ENCODE assay signal across 1 cellular context in the genomic region with DNA sequence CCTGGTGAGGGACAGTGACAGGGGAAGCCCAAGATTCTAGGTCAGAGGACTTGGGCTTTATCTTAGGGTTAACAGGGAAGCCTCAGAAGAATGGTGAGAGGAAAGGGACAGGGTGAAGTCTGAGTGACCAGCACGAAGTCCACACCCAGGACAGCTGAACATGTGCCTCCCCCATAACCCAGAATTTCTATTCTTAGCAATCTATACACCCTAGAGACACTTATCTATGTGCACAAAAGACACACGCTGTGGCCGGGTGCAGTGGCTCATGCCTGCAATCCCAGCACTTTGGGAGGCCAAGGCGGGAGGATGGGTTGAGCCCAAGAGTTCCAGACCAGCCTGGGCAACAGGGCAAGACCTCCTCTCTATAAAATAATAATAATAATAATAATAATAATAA.
TF ChIP-seq lines count a peak whose summit lies in the region.

No MANE protein-coding gene starts in this region.

TF ChIP-seq in K562, 482 proteins besides CTCF, POLR2A, EP300 and RAD21 (continues in another document):
- no peak for TF ChIP-seq HDAC2 (IDR thresholded peaks at IDR 0.05)
- TF ChIP-seq MCM5 (IDR thresholded peaks at IDR 0.05; ENCODE audit: low read depth): no peak
- TF ChIP-seq, protein P1, sequence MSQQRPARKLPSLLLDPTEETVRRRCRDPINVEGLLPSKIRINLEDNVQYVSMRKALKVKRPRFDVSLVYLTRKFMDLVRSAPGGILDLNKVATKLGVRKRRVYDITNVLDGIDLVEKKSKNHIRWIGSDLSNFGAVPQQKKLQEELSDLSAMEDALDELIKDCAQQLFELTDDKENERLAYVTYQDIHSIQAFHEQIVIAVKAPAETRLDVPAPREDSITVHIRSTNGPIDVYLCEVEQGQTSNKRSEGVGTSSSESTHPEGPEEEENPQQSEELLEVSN (IDR thresholded peaks at IDR 0.05; ENCODE audit: borderline replicate concordance in 1 of 2, extremely low read depth in 1 of 2, insufficient read depth in 1 of 2, insufficient read length in 1 of 2, low read depth in 1 of 2, low read length in 1 of 2, poor library complexity in 1 of 2, severe bottlenecking in 1 of 2): peak in 1 of 2 experiments; percentile 34
- TF ChIP-seq SMARCE1 (IDR thresholded peaks at IDR 0.05): no peak
- TF ChIP-seq, protein P2, sequence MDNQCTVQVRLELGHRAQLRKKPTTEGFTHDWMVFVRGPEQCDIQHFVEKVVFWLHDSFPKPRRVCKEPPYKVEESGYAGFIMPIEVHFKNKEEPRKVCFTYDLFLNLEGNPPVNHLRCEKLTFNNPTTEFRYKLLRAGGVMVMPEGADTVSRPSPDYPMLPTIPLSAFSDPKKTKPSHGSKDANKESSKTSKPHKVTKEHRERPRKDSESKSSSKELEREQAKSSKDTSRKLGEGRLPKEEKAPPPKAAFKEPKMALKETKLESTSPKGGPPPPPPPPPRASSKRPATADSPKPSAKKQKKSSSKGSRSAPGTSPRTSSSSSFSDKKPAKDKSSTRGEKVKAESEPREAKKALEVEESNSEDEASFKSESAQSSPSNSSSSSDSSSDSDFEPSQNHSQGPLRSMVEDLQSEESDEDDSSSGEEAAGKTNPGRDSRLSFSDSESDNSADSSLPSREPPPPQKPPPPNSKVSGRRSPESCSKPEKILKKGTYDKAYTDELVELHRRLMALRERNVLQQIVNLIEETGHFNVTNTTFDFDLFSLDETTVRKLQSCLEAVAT (IDR thresholded peaks at IDR 0.05): no peak
- no peak for TF ChIP-seq ZNF174 (CRISPR knock-in tag; IDR thresholded peaks at IDR 0.05)
- TF ChIP-seq, protein P3, sequence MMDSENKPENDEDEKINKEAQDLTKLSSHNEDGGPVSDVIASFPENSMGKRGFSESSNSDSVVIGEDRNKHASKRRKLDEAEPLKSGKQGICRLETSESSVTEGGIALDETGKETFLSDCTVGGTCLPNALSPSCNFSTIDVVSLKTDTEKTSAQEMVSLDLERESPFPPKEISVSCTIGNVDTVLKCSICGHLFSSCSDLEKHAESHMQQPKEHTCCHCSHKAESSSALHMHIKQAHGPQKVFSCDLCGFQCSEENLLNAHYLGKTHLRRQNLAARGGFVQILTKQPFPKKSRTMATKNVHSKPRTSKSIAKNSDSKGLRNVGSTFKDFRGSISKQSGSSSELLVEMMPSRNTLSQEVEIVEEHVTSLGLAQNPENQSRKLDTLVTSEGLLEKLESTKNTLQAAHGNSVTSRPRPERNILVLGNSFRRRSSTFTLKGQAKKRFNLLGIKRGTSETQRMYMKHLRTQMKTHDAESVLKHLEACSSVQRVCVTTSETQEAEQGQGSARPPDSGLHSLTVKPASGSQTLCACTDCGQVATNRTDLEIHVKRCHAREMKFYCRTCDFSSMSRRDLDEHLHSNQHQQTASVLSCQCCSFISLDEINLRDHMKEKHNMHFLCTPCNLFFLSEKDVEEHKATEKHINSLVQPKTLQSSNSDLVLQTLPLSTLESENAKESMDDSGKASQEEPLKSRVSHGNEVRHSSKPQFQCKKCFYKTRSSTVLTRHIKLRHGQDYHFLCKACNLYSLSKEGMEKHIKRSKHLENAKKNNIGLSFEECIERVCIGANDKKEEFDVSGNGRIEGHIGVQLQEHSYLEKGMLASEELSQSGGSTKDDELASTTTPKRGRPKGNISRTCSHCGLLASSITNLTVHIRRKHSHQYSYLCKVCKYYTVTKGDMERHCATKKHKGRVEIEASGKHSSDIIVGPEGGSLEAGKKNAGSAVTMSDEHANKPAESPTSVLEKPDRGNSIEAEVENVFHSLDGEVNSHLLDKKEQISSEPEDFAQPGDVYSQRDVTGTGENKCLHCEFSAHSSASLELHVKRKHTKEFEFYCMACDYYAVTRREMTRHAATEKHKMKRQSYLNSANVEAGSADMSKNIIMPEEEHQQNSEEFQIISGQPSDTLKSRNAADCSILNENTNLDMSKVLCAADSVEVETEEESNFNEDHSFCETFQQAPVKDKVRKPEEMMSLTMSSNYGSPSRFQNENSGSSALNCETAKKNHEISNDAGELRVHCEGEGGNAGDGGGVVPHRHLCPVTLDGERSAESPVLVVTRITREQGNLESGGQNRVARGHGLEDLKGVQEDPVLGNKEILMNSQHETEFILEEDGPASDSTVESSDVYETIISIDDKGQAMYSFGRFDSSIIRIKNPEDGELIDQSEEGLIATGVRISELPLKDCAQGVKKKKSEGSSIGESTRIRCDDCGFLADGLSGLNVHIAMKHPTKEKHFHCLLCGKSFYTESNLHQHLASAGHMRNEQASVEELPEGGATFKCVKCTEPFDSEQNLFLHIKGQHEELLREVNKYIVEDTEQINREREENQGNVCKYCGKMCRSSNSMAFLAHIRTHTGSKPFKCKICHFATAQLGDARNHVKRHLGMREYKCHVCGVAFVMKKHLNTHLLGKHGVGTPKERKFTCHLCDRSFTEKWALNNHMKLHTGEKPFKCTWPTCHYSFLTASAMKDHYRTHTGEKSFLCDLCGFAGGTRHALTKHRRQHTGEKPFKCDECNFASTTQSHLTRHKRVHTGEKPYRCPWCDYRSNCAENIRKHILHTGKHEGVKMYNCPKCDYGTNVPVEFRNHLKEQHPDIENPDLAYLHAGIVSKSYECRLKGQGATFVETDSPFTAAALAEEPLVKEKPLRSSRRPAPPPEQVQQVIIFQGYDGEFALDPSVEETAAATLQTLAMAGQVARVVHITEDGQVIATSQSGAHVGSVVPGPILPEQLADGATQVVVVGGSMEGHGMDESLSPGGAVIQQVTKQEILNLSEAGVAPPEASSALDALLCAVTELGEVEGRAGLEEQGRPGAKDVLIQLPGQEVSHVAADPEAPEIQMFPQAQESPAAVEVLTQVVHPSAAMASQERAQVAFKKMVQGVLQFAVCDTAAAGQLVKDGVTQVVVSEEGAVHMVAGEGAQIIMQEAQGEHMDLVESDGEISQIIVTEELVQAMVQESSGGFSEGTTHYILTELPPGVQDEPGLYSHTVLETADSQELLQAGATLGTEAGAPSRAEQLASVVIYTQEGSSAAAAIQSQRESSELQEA (IDR thresholded peaks at IDR 0.05; ENCODE audit: low read depth): no peak
- TF ChIP-seq, protein P4, sequence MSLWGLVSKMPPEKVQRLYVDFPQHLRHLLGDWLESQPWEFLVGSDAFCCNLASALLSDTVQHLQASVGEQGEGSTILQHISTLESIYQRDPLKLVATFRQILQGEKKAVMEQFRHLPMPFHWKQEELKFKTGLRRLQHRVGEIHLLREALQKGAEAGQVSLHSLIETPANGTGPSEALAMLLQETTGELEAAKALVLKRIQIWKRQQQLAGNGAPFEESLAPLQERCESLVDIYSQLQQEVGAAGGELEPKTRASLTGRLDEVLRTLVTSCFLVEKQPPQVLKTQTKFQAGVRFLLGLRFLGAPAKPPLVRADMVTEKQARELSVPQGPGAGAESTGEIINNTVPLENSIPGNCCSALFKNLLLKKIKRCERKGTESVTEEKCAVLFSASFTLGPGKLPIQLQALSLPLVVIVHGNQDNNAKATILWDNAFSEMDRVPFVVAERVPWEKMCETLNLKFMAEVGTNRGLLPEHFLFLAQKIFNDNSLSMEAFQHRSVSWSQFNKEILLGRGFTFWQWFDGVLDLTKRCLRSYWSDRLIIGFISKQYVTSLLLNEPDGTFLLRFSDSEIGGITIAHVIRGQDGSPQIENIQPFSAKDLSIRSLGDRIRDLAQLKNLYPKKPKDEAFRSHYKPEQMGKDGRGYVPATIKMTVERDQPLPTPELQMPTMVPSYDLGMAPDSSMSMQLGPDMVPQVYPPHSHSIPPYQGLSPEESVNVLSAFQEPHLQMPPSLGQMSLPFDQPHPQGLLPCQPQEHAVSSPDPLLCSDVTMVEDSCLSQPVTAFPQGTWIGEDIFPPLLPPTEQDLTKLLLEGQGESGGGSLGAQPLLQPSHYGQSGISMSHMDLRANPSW (CRISPR knock-in tag; IDR thresholded peaks at IDR 0.05): no peak
- TF ChIP-seq PHB2 (IDR thresholded peaks at IDR 0.05; ENCODE audit: low read depth): no peak
- no peak for TF ChIP-seq NFE2L1 (tag; IDR thresholded peaks at IDR 0.05; ENCODE audit: borderline replicate concordance, low read depth)
- no peak for TF ChIP-seq ZNF175 (CRISPR knock-in tag; IDR thresholded peaks at IDR 0.05; ENCODE audit: low read depth)
- no peak for TF ChIP-seq ZNF444 (CRISPR knock-in tag; IDR thresholded peaks at IDR 0.05)
- no peak for TF ChIP-seq ZNF707 (CRISPR knock-in tag; conservative IDR thresholded peaks at IDR 0.05)
- TF ChIP-seq POLR2G (IDR thresholded peaks at IDR 0.05; ENCODE audit: low read depth, low read length): no peak
- no peak for TF ChIP-seq PTRF (tag; IDR thresholded peaks at IDR 0.05)
- no peak for TF ChIP-seq TBP (optimal IDR thresholded peaks at IDR 0.05; ENCODE audit: low read depth, low read length)
- TF ChIP-seq KDM1A (IDR thresholded peaks at IDR 0.05): peak in 1 of 2 experiments; percentile 27; a peak in 1 of 4 replicates
- TF ChIP-seq ZNF584 (CRISPR knock-in tag; IDR thresholded peaks at IDR 0.05; ENCODE audit: low read depth): no peak
- TF ChIP-seq, protein P5, sequence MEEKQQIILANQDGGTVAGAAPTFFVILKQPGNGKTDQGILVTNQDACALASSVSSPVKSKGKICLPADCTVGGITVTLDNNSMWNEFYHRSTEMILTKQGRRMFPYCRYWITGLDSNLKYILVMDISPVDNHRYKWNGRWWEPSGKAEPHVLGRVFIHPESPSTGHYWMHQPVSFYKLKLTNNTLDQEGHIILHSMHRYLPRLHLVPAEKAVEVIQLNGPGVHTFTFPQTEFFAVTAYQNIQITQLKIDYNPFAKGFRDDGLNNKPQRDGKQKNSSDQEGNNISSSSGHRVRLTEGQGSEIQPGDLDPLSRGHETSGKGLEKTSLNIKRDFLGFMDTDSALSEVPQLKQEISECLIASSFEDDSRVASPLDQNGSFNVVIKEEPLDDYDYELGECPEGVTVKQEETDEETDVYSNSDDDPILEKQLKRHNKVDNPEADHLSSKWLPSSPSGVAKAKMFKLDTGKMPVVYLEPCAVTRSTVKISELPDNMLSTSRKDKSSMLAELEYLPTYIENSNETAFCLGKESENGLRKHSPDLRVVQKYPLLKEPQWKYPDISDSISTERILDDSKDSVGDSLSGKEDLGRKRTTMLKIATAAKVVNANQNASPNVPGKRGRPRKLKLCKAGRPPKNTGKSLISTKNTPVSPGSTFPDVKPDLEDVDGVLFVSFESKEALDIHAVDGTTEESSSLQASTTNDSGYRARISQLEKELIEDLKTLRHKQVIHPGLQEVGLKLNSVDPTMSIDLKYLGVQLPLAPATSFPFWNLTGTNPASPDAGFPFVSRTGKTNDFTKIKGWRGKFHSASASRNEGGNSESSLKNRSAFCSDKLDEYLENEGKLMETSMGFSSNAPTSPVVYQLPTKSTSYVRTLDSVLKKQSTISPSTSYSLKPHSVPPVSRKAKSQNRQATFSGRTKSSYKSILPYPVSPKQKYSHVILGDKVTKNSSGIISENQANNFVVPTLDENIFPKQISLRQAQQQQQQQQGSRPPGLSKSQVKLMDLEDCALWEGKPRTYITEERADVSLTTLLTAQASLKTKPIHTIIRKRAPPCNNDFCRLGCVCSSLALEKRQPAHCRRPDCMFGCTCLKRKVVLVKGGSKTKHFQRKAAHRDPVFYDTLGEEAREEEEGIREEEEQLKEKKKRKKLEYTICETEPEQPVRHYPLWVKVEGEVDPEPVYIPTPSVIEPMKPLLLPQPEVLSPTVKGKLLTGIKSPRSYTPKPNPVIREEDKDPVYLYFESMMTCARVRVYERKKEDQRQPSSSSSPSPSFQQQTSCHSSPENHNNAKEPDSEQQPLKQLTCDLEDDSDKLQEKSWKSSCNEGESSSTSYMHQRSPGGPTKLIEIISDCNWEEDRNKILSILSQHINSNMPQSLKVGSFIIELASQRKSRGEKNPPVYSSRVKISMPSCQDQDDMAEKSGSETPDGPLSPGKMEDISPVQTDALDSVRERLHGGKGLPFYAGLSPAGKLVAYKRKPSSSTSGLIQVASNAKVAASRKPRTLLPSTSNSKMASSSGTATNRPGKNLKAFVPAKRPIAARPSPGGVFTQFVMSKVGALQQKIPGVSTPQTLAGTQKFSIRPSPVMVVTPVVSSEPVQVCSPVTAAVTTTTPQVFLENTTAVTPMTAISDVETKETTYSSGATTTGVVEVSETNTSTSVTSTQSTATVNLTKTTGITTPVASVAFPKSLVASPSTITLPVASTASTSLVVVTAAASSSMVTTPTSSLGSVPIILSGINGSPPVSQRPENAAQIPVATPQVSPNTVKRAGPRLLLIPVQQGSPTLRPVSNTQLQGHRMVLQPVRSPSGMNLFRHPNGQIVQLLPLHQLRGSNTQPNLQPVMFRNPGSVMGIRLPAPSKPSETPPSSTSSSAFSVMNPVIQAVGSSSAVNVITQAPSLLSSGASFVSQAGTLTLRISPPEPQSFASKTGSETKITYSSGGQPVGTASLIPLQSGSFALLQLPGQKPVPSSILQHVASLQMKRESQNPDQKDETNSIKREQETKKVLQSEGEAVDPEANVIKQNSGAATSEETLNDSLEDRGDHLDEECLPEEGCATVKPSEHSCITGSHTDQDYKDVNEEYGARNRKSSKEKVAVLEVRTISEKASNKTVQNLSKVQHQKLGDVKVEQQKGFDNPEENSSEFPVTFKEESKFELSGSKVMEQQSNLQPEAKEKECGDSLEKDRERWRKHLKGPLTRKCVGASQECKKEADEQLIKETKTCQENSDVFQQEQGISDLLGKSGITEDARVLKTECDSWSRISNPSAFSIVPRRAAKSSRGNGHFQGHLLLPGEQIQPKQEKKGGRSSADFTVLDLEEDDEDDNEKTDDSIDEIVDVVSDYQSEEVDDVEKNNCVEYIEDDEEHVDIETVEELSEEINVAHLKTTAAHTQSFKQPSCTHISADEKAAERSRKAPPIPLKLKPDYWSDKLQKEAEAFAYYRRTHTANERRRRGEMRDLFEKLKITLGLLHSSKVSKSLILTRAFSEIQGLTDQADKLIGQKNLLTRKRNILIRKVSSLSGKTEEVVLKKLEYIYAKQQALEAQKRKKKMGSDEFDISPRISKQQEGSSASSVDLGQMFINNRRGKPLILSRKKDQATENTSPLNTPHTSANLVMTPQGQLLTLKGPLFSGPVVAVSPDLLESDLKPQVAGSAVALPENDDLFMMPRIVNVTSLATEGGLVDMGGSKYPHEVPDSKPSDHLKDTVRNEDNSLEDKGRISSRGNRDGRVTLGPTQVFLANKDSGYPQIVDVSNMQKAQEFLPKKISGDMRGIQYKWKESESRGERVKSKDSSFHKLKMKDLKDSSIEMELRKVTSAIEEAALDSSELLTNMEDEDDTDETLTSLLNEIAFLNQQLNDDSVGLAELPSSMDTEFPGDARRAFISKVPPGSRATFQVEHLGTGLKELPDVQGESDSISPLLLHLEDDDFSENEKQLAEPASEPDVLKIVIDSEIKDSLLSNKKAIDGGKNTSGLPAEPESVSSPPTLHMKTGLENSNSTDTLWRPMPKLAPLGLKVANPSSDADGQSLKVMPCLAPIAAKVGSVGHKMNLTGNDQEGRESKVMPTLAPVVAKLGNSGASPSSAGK (IDR thresholded peaks at IDR 0.05): peak; percentile 58
- no peak for TF ChIP-seq ETV1 (tag; conservative IDR thresholded peaks at IDR 0.05; ENCODE audit: low read depth)
- TF ChIP-seq ZBTB8A (IDR thresholded peaks at IDR 0.05; ENCODE audit: partially characterized antibody): no peak
- TF ChIP-seq ELF2 (CRISPR knock-in tag; IDR thresholded peaks at IDR 0.05): no peak
- TF ChIP-seq XRCC3 (IDR thresholded peaks at IDR 0.05): no peak
- TF ChIP-seq CBFA2T3 (IDR thresholded peaks at IDR 0.05): peak; percentile 71
- no peak for TF ChIP-seq ESRRB (CRISPR knock-in tag; IDR thresholded peaks at IDR 0.05; ENCODE audit: borderline replicate concordance)
- TF ChIP-seq ZNF184 (CRISPR knock-in tag; IDR thresholded peaks at IDR 0.05): no peak
- no peak for TF ChIP-seq ZC3H11A (IDR thresholded peaks at IDR 0.05; ENCODE audit: low read depth, low read length)
- TF ChIP-seq, protein P6, sequence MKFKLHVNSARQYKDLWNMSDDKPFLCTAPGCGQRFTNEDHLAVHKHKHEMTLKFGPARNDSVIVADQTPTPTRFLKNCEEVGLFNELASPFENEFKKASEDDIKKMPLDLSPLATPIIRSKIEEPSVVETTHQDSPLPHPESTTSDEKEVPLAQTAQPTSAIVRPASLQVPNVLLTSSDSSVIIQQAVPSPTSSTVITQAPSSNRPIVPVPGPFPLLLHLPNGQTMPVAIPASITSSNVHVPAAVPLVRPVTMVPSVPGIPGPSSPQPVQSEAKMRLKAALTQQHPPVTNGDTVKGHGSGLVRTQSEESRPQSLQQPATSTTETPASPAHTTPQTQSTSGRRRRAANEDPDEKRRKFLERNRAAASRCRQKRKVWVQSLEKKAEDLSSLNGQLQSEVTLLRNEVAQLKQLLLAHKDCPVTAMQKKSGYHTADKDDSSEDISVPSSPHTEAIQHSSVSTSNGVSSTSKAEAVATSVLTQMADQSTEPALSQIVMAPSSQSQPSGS (CRISPR knock-in tag; IDR thresholded peaks at IDR 0.05): no peak
- no peak for TF ChIP-seq ZNF134 (CRISPR knock-in tag; conservative IDR thresholded peaks at IDR 0.05)
